ENCODE assay signal across 16 cellular contexts in the genomic region with DNA sequence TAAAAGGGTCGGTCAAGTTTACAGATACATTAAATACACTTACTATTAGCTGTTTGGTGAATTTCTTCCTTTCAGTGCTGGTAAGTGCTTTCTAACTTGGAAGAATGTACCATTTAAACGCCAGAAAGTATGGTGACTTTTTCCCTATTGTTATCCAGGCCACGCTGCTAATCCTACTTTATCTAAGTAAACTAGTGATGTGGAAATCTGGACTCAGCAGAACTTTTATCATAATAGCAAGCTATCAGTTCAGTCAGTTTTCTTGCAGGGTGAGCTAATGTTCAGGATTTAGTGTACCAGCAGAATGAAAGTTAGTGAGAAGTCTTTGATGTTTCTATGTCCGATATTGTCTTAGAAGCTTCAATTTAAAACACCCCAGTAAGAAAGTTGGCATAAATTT.
DNase-seq lines count a peak whose midpoint lies in the region; FAIRE-seq and TF ChIP-seq lines count a peak whose summit lies in the region.
"Had no signal": no experiment of that assay in that cellular context is flagged by ENCODE, and none has a peak within 500 bp of the region (broad histone marks: within the 10 kb centered on the region; RNA-seq: fewer than 3 reads in every experiment).

No MANE protein-coding gene starts in this region.

- H3K4me3 ChIP-seq in endodermal cell (ENCODE audit: low read length) (no peak overlapping the region), neuronal stem cell (ENCODE audit: low read length in 2 of 2) (no peak overlapping the region), spleen (no peak overlapping the region)
- H3K4me3 ChIP-seq: GM23338, Peyer's patch had no signal

- H3K79me1 ChIP-seq in neuronal stem cell (ENCODE audit: low read depth, low read length): no peaks in the 10 kb centered on the region

- no peak overlapping the region for H3K18ac ChIP-seq in neuronal stem cell (ENCODE audit: low read length)

- no peak overlapping the region for H3K27ac ChIP-seq in endodermal cell (ENCODE audit: low read depth, low read length)
- no peak overlapping the region for H3K27ac ChIP-seq in neuronal stem cell (replicated peaks; ENCODE audit: low read length)
- no peak overlapping the region for H3K27ac ChIP-seq in spleen
- H3K27ac ChIP-seq: 22Rv1, Peyer's patch had no signal

- H4K8ac ChIP-seq in neuronal stem cell (ENCODE audit: low read depth, low read length): no peak overlapping the region

- no peak overlapping the region for H2BK15ac ChIP-seq in neuronal stem cell (ENCODE audit: low read length)

- TF ChIP-seq POLR2A in GM12892 (IDR thresholded peaks at IDR 0.05; ENCODE audit: low read depth, low read length) (no peak), spleen (IDR thresholded peaks at IDR 0.05) (no peak)

- H3K23ac ChIP-seq in neuronal stem cell (ENCODE audit: low read depth, low read length, poor library complexity): no peak overlapping the region

- no peak overlapping the region for H4K91ac ChIP-seq in neuronal stem cell (ENCODE audit: low read depth, low read length, poor library complexity)

- peaks cover 42% of the 10 kb centered on the region for H3K36me3 ChIP-seq in endodermal cell (ENCODE audit: control insufficient read depth, insufficient read depth, low read length)
- peaks cover 2 to 33% of the 10 kb centered on the region in 2 donors for H3K36me3 ChIP-seq in neuronal stem cell (replicated peaks in 1 of 2; ENCODE audit: control insufficient read depth in 2 of 2, insufficient read depth in 2 of 2, low read length in 2 of 2)
- peaks cover 4 to 74% (median 24%) of the 10 kb centered on the region in 6 donors for H3K36me3 ChIP-seq in spleen

- no peak overlapping the region for H3K4me2 ChIP-seq in neuronal stem cell (ENCODE audit: insufficient read depth, low read length, poor library complexity, severe bottlenecking)
- H3K4me2 ChIP-seq: GM23338 had no signal

- in situ Hi-C loops in GM13977 (cut with MboI; ENCODE audit: low pct_unique_long_range_greater_than_20kb, low sequenced_read_pairs, unreplicated experiment): no loop called here

- H3K9me3 Mint-ChIP-seq in endodermal cell: peaks cover 14% of the 10 kb centered on the region
- H3K9me3 Mint-ChIP-seq: GM23338 had no signal

- H3K9me3 ChIP-seq in endodermal cell (ENCODE audit: control insufficient read depth, low read length): peaks cover 7% of the 10 kb centered on the region
- no peaks in the 10 kb centered on the region for H3K9me3 ChIP-seq in neuronal stem cell (replicated peaks in 1 of 2; ENCODE audit: control insufficient read depth in 2 of 2, insufficient read depth in 1 of 2, low read depth in 1 of 2, low read length in 2 of 2)
- peaks cover 0 to 11% (median 3%) of the 10 kb centered on the region in 8 donors for H3K9me3 ChIP-seq in spleen
- H3K9me3 ChIP-seq: Peyer's patch had no signal

- H3K4ac ChIP-seq in neuronal stem cell (ENCODE audit: low read length): no peak overlapping the region

- no peak overlapping the region for H2AFZ ChIP-seq in neuronal stem cell (ENCODE audit: low read length)
- H2AFZ ChIP-seq: GM23338 had no signal

- peaks cover 23% of the 10 kb centered on the region for H3K4me1 Mint-ChIP-seq in endodermal cell

- H2BK5ac ChIP-seq in neuronal stem cell (ENCODE audit: low read length): no peak overlapping the region

- no peak overlapping the region for H3K14ac ChIP-seq in neuronal stem cell (ENCODE audit: low read length)

- no peak overlapping the region for H3K9ac ChIP-seq in endodermal cell (ENCODE audit: extremely low read depth, low read length, poor library complexity, severe bottlenecking)
- H3K9ac ChIP-seq in neuronal stem cell (ENCODE audit: low read depth, low read length, poor library complexity): no peak overlapping the region

- H2BK12ac ChIP-seq in neuronal stem cell (ENCODE audit: low read length): no peak overlapping the region

- DNase-seq in GM12892 (ENCODE audit: insufficient read length) (no peak), endodermal cell (no peak), iris pigment epithelial cell (ENCODE audit: low read depth) (peak; percentile 73), neuronal stem cell (ENCODE audit: low spot score) (peak; percentile 3), C1 segment of cervical spinal cord (lab: John Stamatoyannopoulos, UW) (no peak), AG20443 (ENCODE audit: low spot score) (no peak), GM13977 (ENCODE audit: low spot score) (no peak), spleen (no peak)
- DNase-seq: DND-41, HCEC 1CT, MV-4-11, NCI-H1694 treated with DMSO at 0.1 percent for 48 hours, Peyer's patch had no signal

- H3K27me3 Mint-ChIP-seq in endodermal cell (ENCODE audit: insufficient read depth): no peaks in the 10 kb centered on the region

- no peak overlapping the region for H3K4me3 Mint-ChIP-seq in endodermal cell
- H3K4me3 Mint-ChIP-seq: GM23338 had no signal

- peak; percentile 9 for FAIRE-seq in GM12892 (lab: Jason Lieb, UNC)
- FAIRE-seq: HTR-8/SVneo had no signal

- TF ChIP-seq CTCF in endodermal cell (conservative IDR thresholded peaks at IDR 0.05): no peak
- TF ChIP-seq CTCF in GM13977 (IDR thresholded peaks at IDR 0.05; ENCODE audit: extremely low read depth, insufficient read depth, missing control alignments): no peak
- TF ChIP-seq CTCF in spleen (IDR thresholded peaks at IDR 0.05 in 8 of 11, conservative IDR thresholded peaks at IDR 0.05 in 3 of 11): no peak

- H2BK120ac ChIP-seq in neuronal stem cell (ENCODE audit: low read depth, low read length): no peak overlapping the region

- peak overlapping the region; percentile 31 for H3K27ac Mint-ChIP-seq in endodermal cell
- H3K27ac Mint-ChIP-seq: GM23338 had no signal

- peaks cover 64% of the 10 kb centered on the region for H3K36me3 Mint-ChIP-seq in endodermal cell (ENCODE audit: low read depth)

- intact Hi-C loops in spleen (cut with DNase I; ENCODE audit: low total_unique reads): no loop called here

- H3K4me1 ChIP-seq in endodermal cell (ENCODE audit: control insufficient read depth, insufficient read depth, low read length) (no peaks in the 10 kb centered on the region), neuronal stem cell (ENCODE audit: control insufficient read depth in 2 of 2, insufficient read depth in 1 of 2, low read depth in 1 of 2, low read length in 2 of 2) (peaks cover 0 to 2% of the 10 kb centered on the region in 2 donors), spleen (peaks cover 0 to 4% (median 0%) of the 10 kb centered on the region in 6 donors)
- H3K4me1 ChIP-seq: Peyer's patch had no signal

- WGBS in endodermal cell (ENCODE audit: insufficient coverage in 1 of 2, insufficient read length in 1 of 2), 2 experiments: 88 to 97% methylated on average over 1 to 3 of the region's 4 CpGs
- WGBS in neuronal stem cell (ENCODE audit: extremely low coverage in 2 of 2, insufficient read length in 2 of 2, insufficient replicate concordance in 1 of 2), 2 donors: no CpG with 5 or more reads among the region's 4 CpGs
- 89 to 95% (median 95%) methylated on average over 4 of the region's 4 CpGs for WGBS in spleen, 5 donors

- H3K27me3 ChIP-seq in endodermal cell (ENCODE audit: control insufficient read depth, insufficient read depth, low read length, poor library complexity, severe bottlenecking): no peaks in the 10 kb centered on the region
- no peaks in the 10 kb centered on the region for H3K27me3 ChIP-seq in neuronal stem cell (ENCODE audit: control insufficient read depth in 3 of 3, insufficient read depth in 3 of 3, low read depth in 1 of 3, low read length in 3 of 3)
- H3K27me3 ChIP-seq in spleen (replicated peaks in 1 of 7): no peaks in the 10 kb centered on the region
- H3K27me3 ChIP-seq: Peyer's patch had no signal

- no peak overlapping the region for H2AK5ac ChIP-seq in neuronal stem cell (ENCODE audit: low read depth, low read length)

Comparison
In these comparisons a context has a peak if more than half of its experiments do, and no peak if none do; other contexts are left out.
1. DNase-seq: peak in iris pigment epithelial cell (single experiment) and neuronal stem cell (single experiment); none in GM12892 (single experiment), endodermal cell (single experiment), C1 segment of cervical spinal cord (0 of 14), AG20443 (single experiment), GM13977 (single experiment) and spleen (single experiment).